Comparison of ENCODE assay signal across 23 cellular contexts in the genomic region with DNA sequence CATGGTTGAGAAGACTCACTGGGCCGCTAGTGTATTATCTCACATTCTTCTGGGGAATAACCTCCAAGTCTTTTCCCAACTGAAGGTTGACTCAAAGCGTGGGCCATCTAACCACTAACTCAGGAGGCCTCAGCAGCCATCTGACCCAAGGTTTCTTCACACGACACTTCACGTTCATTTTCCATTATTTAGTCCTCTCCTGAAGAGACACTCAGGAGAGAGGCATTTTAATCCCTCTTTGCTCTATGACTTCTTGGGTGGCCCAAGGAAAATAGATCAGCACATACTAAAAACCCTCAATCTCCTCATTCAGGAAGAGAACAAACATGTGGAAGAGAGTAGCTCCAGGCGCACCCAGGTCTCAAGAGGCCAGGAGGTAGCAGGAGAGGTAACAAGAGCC.
"Had no signal": no experiment of that assay in that cellular context is flagged by ENCODE, and none has a peak within 500 bp of the region (broad histone marks: within the 10 kb centered on the region; RNA-seq: fewer than 3 reads in every experiment).

No MANE protein-coding gene starts in this region.

- ATAC-seq: Panc1, PC-3 had no signal

- H3K4me3 ChIP-seq: SK-N-MC had no signal

- H3K27ac ChIP-seq: HL-60, RWPE1, SK-N-MC had no signal

- DNase-seq: KBM-7, MV-4-11, NCI-H1048, NCI-H1105, NCI-H1417, NCI-H146, NCI-H187, NCI-H2029, NCI-H2081 treated with DMSO at 0.1 percent for 48 hours, NCI-H2171, NCI-H226, NCI-H446, NCI-H510A, NCI-H524 treated with DMSO at 0.1 percent for 48 hours, NCI-H69, NCI-H774, PC-3, SHP77, SW 1271 had no signal
